10 cellular contexts compared by ENCODE assay signal in the genomic region with DNA sequence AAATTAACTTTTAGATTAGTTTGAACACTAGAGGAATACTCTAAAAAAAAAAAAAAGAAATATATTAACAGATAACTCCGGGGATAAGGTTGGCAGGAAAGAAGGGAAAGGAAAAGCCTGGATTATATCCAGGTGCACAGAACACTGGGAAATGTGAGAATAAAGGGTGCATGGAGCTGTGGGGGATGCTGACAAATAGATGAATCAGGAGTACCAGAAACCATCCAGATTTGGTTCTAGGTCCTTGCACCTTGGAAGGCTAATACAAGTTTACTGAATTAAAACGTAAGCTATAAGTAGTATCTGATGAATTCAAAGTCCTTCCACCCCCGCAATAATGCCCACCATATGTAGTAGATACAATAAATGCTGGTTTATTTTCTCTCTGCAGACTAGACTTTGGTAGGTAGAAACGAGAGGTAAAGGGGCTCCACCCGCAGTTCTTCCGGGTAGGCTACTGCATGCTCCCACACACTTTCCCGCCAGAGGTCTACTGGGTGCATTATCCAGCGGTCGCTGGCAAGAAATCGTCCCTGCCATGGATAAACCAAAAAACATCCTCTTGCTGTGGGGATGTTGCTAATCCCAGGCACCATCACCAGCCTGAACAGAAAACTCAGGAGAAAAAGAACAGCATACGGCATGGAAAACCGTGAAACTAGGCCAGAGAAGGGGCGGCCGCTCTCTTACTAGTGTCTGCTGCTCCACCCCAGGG. TPM values are rescaled to one million over a fixed set of nuclear protein-coding genes. Genes with fewer than 3 reads are reported as not detected.
A peak's percentile ranks its signal among the peaks of the same experiment; 100 is the strongest.
DNase-seq lines count a peak whose midpoint lies in the region; ATAC-seq and TF ChIP-seq lines count a peak whose summit lies in the region.
"Had no signal": no experiment of that assay in that cellular context is flagged by ENCODE, and none has a peak within 500 bp of the region (broad histone marks: within the 10 kb centered on the region; RNA-seq: fewer than 3 reads in every experiment).

No MANE protein-coding gene starts in this region.

- H3K4me1 ChIP-seq in CD4-positive, alpha-beta memory T cell (ENCODE audit: insufficient read depth, low read length): peaks cover 14% of the 10 kb centered on the region
- H3K4me1 ChIP-seq in SK-N-SH (ENCODE audit: control insufficient read depth in 1 of 2, insufficient read depth in 2 of 2, low read depth in 1 of 2, low read length in 1 of 2) (peaks cover 7 to 11% of the 10 kb centered on the region in 2 experiments; a peak in 3 of 4 replicates), parathyroid adenoma (no peaks in the 10 kb centered on the region)

- H3F3A ChIP-seq in SK-N-SH (replicated peaks; ENCODE audit: insufficient read depth): peaks cover 5% of the 10 kb centered on the region

- H3K9me3 Mint-ChIP-seq in CD4-positive, alpha-beta memory T cell: peaks cover 0 to 10% (median 4%) of the 10 kb centered on the region in 8 donors

- H3K27ac ChIP-seq in CD4-positive, alpha-beta memory T cell (ENCODE audit: low read depth, low read length): no peak overlapping the region
- H3K27ac ChIP-seq in SK-N-SH (ENCODE audit: low read depth in 2 of 2, low read length in 1 of 2): peak overlapping the region; percentile 89 to 97
- H3K27ac ChIP-seq in parathyroid adenoma: peak overlapping the region; percentile 84

- CTCF ChIA-PET in CD4-positive, alpha-beta memory T cell (lab: Charles Lee; ENCODE audit: partially characterized antibody): no interaction called here
- CTCF ChIA-PET in SK-N-SH (lab: Yijun Ruan, JAX): interaction anchor here (0.6 to 1.4 kb wide), 2 partner anchors 124 to 333 kb away, joined by 3 read pairs; no protein-coding TSS in a partner anchor

- H3K4me3 ChIP-seq in CD4-positive, alpha-beta memory T cell (ENCODE audit: low read length in 2 of 2): no peak overlapping the region
- H3K4me3 ChIP-seq in SK-N-SH (ENCODE audit: low read depth in 2 of 2, low read length in 1 of 2): peak overlapping the region; percentile 91 to 94
- peak overlapping the region; percentile 80 to 84 for H3K4me3 ChIP-seq in foreskin fibroblast (ENCODE audit: low read depth in 1 of 2, low read length in 2 of 2)
- H3K4me3 ChIP-seq in parathyroid adenoma (ENCODE audit: low read depth, low read length): peak overlapping the region; percentile 68

- peak overlapping the region; percentile 88 for H3K4me2 ChIP-seq in SK-N-SH
- H3K4me2 ChIP-seq in parathyroid adenoma (ENCODE audit: low read length): peak overlapping the region; percentile 79

- ATAC-seq in GM18907 (IDR thresholded peaks at IDR 0.05; ENCODE audit: unreplicated experiment): no peak

- peaks cover 36 to 56% of the 10 kb centered on the region in 2 donors for H3K27me3 Mint-ChIP-seq in CD4-positive, alpha-beta memory T cell

- H3K27ac Mint-ChIP-seq in CD4-positive, alpha-beta memory T cell: no peak overlapping the region

- DNase-seq in CD4-positive, alpha-beta memory T cell: no peak
- DNase-seq in SK-N-SH (peak; percentile 61), foreskin fibroblast (peak in 1 of 2 donors; percentile 43), activated gamma-delta T cell treated with Interleukin-2 at 50 U/mL for 16 hours (no peak), activated T-cell treated with anti-CD3 and anti-CD28 coated beads for 4 hours (no peak), CD1c-positive myeloid dendritic cell (ENCODE audit: extremely low spot score) (no peak)
- DNase-seq: activated CD4-positive, alpha-beta T cell treated with anti-CD3 and anti-CD28 coated beads for 4 hours had no signal

- H3K79me2 ChIP-seq in SK-N-SH (ENCODE audit: insufficient read depth) (peaks cover 66% of the 10 kb centered on the region), parathyroid adenoma (peaks cover 2% of the 10 kb centered on the region)

- H3K9me2 ChIP-seq in SK-N-SH: no peaks in the 10 kb centered on the region

- TF ChIP-seq EP300 in SK-N-SH (IDR thresholded peaks at IDR 0.05; ENCODE audit: borderline replicate concordance in 1 of 2, low read depth in 1 of 2, low read length in 1 of 2): no peak

- TF ChIP-seq RAD21 in SK-N-SH (IDR thresholded peaks at IDR 0.05; ENCODE audit: low read length): 0 out of 2 replicates have a peak, but pooled peaks have one; percentile 1

- no peaks in the 10 kb centered on the region for H3K9me3 ChIP-seq in CD4-positive, alpha-beta memory T cell (ENCODE audit: control insufficient read depth in 1 of 2, low read length in 2 of 2)
- H3K9me3 ChIP-seq in SK-N-SH (no peaks in the 10 kb centered on the region; the same call in 1 of the 2 replicates), parathyroid adenoma (ENCODE audit: control insufficient read depth, low read length) (no peaks in the 10 kb centered on the region)

- POLR2A ChIA-PET in CD4-positive, alpha-beta memory T cell (lab: Charles Lee; ENCODE audit: partially characterized antibody): no interaction called here
- POLR2A ChIA-PET in SK-N-SH (lab: Yijun Ruan, JAX): no interaction called here

- H2AFZ ChIP-seq in SK-N-SH (ENCODE audit: low read depth): peak overlapping the region; percentile 90
- peak overlapping the region; percentile 97 for H2AFZ ChIP-seq in parathyroid adenoma

- 14% methylated on average over 14 of the region's 14 CpGs for WGBS in SK-N-SH (ENCODE audit: low lambda C conversion rate)

- peak overlapping the region; percentile 97 for H3K9ac ChIP-seq in SK-N-SH
- no peak overlapping the region for H3K9ac ChIP-seq in parathyroid adenoma

- H3K4me1 Mint-ChIP-seq in CD4-positive, alpha-beta memory T cell: peaks cover 6 to 18% (median 13%) of the 10 kb centered on the region in 4 donors

- no peaks in the 10 kb centered on the region for H3K36me3 Mint-ChIP-seq in CD4-positive, alpha-beta memory T cell

- H3K4me3 Mint-ChIP-seq in CD4-positive, alpha-beta memory T cell: peak overlapping the region; percentile 20 to 50 (median 26)

- TF ChIP-seq CTCF in SK-N-SH (IDR thresholded peaks at IDR 0.05): no peak
- no peak for TF ChIP-seq CTCF in foreskin fibroblast (IDR thresholded peaks at IDR 0.05; ENCODE audit: low read depth, low read length)
- no peak for TF ChIP-seq CTCF in parathyroid adenoma (IDR thresholded peaks at IDR 0.05)

- no peaks in the 10 kb centered on the region for H3K36me3 ChIP-seq in CD4-positive, alpha-beta memory T cell (ENCODE audit: insufficient read depth, low read length)
- H3K36me3 ChIP-seq in SK-N-SH (replicated peaks in 1 of 2; ENCODE audit: control insufficient read depth in 1 of 2, insufficient read depth in 2 of 2, low read length in 1 of 2): peaks cover 34 to 40% of the 10 kb centered on the region in 2 experiments
- H3K36me3 ChIP-seq in parathyroid adenoma (ENCODE audit: control insufficient read depth, insufficient read depth, low read length): no peaks in the 10 kb centered on the region

- H3K27me3 ChIP-seq in CD4-positive, alpha-beta memory T cell (ENCODE audit: insufficient read depth, low read length): peaks cover 16% of the 10 kb centered on the region
- no peaks in the 10 kb centered on the region for H3K27me3 ChIP-seq in SK-N-SH (ENCODE audit: insufficient read depth)
- no peaks in the 10 kb centered on the region for H3K27me3 ChIP-seq in parathyroid adenoma (ENCODE audit: control insufficient read depth, insufficient read depth, low read length)

- no peaks in the 10 kb centered on the region for H4K20me1 ChIP-seq in SK-N-SH (ENCODE audit: insufficient read depth)

- intact Hi-C loops in CD4-positive, alpha-beta memory T cell (cut with micrococcal nuclease): no loop called here

TF ChIP-seq in SK-N-SH, 30 proteins besides CTCF, POLR2A, EP300 and RAD21 (continues in another document):
- TF ChIP-seq ZBTB33 (IDR thresholded peaks at IDR 0.05; ENCODE audit: borderline replicate concordance, low read depth) (no peak), MAX (IDR thresholded peaks at IDR 0.05; ENCODE audit: low read depth) (no peak; the same call in 1 of the 2 replicates), MEF2A (IDR thresholded peaks at IDR 0.05; ENCODE audit: borderline replicate concordance, low read depth) (no peak), ELF1 (IDR thresholded peaks at IDR 0.05) (peak; percentile 56; the same call in 1 of the 2 replicates), MXI1 (IDR thresholded peaks at IDR 0.05; ENCODE audit: low read depth, low read length) (peak; percentile 41; the same call in 1 of the 2 replicates), FOXM1 (IDR thresholded peaks at IDR 0.05; ENCODE audit: low read depth) (no peak), TAF1 (IDR thresholded peaks at IDR 0.05; ENCODE audit: borderline replicate concordance, low read depth, low read length) (no peak), GATA2 (CRISPR knock-in tag; IDR thresholded peaks at IDR 0.05) (no peak), RXRA (IDR thresholded peaks at IDR 0.05; ENCODE audit: borderline replicate concordance, low read depth) (no peak), TCF12 (IDR thresholded peaks at IDR 0.05) (0 out of 2 replicates have a peak, but pooled peaks have one; percentile 6), RFX5 (IDR thresholded peaks at IDR 0.05; ENCODE audit: low read length) (no peak)

RNA-seq across cellular contexts. Expression of gene CNRIP1, which starts 1.6 kb away (rescaled TPM):
- total RNA-seq in CD4-positive, alpha-beta memory T cell: under 1 TPM in 1 of 2 experiments, not detected in 1; 0.29 TPM
- polyA plus RNA-seq in CD4-positive, alpha-beta memory T cell: not detected
- polyA plus RNA-seq in SK-N-SH (2012; rRNA removed): 55.5 and 63.0 TPM in 2 replicates
- polyA plus RNA-seq in SK-N-SH (2012; cell fraction: cytosol; rRNA removed): 63.9 and 65.4 TPM in 2 replicates
- 23.3 and 32.4 TPM in 2 replicates for polyA plus RNA-seq in SK-N-SH (2012; cell fraction: nucleus; rRNA removed)

RNA-seq across cellular contexts. Expression of gene PLEK, which starts 47.0 kb away (rescaled TPM):
- total RNA-seq in CD4-positive, alpha-beta memory T cell: 10 to 100 TPM in 1 of 2 experiments, 1 to 10 TPM in 1; 9.1 to 10.7 TPM
- polyA plus RNA-seq in CD4-positive, alpha-beta memory T cell: 1 to 10 TPM; 5.7 to 7.3 TPM
- polyA plus RNA-seq in SK-N-SH (2012; rRNA removed): 0.02 TPM in 2 replicates
- polyA plus RNA-seq in SK-N-SH (2012; cell fraction: cytosol; rRNA removed): 0.01 TPM in 2 replicates
- polyA plus RNA-seq in SK-N-SH (2012; cell fraction: nucleus; rRNA removed): 0.02 and 0.08 TPM in 2 replicates
- total RNA-seq: myocyte had no signal

Comparison
In these comparisons a context has a peak if more than half of its experiments do, and no peak if none do; other contexts are left out.
1. H3K4me3 ChIP-seq: peak in SK-N-SH (2 of 2), foreskin fibroblast (2 of 2) and parathyroid adenoma (single experiment); none in CD4-positive, alpha-beta memory T cell (0 of 2).
2. RNA of gene CNRIP1, which starts 1.6 kb away (polyA plus RNA-seq): 23.3 to 65.4 TPM in SK-N-SH; not detected in CD4-positive, alpha-beta memory T cell; every median in the first group is over 10 times any median in the second.